ENCODE assay signal across 21 cellular contexts in genomic region chr15:26623071-26623470, GRCh38.
"Had no signal": no experiment of that assay in that cellular context is flagged by ENCODE, and none has a peak within 500 bp of the region (broad histone marks: within the 10 kb centered on the region; RNA-seq: fewer than 3 reads in every experiment).

No MANE protein-coding gene starts in this region.

- H3K27ac ChIP-seq: adrenal gland, breast epithelium, Peyer's patch, RWPE1 had no signal

- H3K36me3 ChIP-seq: adrenal gland, breast epithelium, Peyer's patch had no signal

- H3K4me1 ChIP-seq: adrenal gland, breast epithelium, Peyer's patch had no signal

- H3K27me3 ChIP-seq: adrenal gland, breast epithelium, Peyer's patch had no signal

- H3K4me1 Mint-ChIP-seq: activated CD4-positive, alpha-beta memory T cell treated with anti-CD3 and anti-CD28 coated beads, Interleukin-2, amount 10 ng/mL, durations not matched to agents 7 days and 5 days; activated CD4-positive, alpha-beta T cell treated with anti-CD3 and anti-CD28 coated beads, Interleukin-2, amount 10 ng/mL, durations not matched to agents 7 days and 5 days; activated naive CD8-positive, alpha-beta T cell treated with anti-CD3 and anti-CD28 coated beads, Interleukin-2, amount 10 ng/mL, durations not matched to agents 7 days and 5 days had no signal

- H3K9me3 ChIP-seq: adrenal gland, Peyer's patch had no signal

- H3K4me3 ChIP-seq: adrenal gland, breast epithelium, Peyer's patch had no signal

- H3K36me3 Mint-ChIP-seq: activated naive CD8-positive, alpha-beta T cell treated with anti-CD3 and anti-CD28 coated beads, Interleukin-2, amount 10 ng/mL, durations not matched to agents 7 days and 5 days had no signal

- H3K27me3 Mint-ChIP-seq: activated CD4-positive, alpha-beta memory T cell treated with anti-CD3 and anti-CD28 coated beads, Interleukin-2, amount 10 ng/mL, durations not matched to agents 7 days and 5 days; activated CD4-positive, alpha-beta T cell treated with anti-CD3 and anti-CD28 coated beads, Interleukin-2, amount 10 ng/mL, durations not matched to agents 7 days and 5 days; activated naive CD8-positive, alpha-beta T cell treated with anti-CD3 and anti-CD28 coated beads, Interleukin-2, amount 10 ng/mL, durations not matched to agents 7 days and 5 days had no signal

- H3K27ac Mint-ChIP-seq: activated CD4-positive, alpha-beta memory T cell treated with anti-CD3 and anti-CD28 coated beads, Interleukin-2, amount 10 ng/mL, durations not matched to agents 7 days and 5 days; activated CD4-positive, alpha-beta T cell treated with anti-CD3 and anti-CD28 coated beads, Interleukin-2, amount 10 ng/mL, durations not matched to agents 7 days and 5 days; activated naive CD8-positive, alpha-beta T cell treated with anti-CD3 and anti-CD28 coated beads, Interleukin-2, amount 10 ng/mL, durations not matched to agents 7 days and 5 days; activated T-cell treated with anti-CD3 and anti-CD28 coated beads, Interleukin-2, amount 50 U/mL, for 72 hours; activated T-helper 2 cell treated with anti-CD3 and anti-CD28 coated beads, Interferon-gamma antibody, Interleukin-2, Interleukin-4, amounts not matched to agents 10 μg/mL and 5 μg/mL and 100 μg/mL, durations not matched to agents 14 hours and 24 hours and 36 hours; T-helper 1 cell treated with Interleukin-12 subunit alpha and Interleukin-12 subunit beta and Interleukin-4 antibody, amounts not matched to agents 30 μg/mL and 1 μg/mL, for 36 hours had no signal

- H3K4me3 Mint-ChIP-seq: activated CD4-positive, alpha-beta memory T cell treated with anti-CD3 and anti-CD28 coated beads, Interleukin-2, amount 10 ng/mL, durations not matched to agents 7 days and 5 days; activated CD4-positive, alpha-beta T cell treated with anti-CD3 and anti-CD28 coated beads, Interleukin-2, amount 10 ng/mL, durations not matched to agents 7 days and 5 days; activated naive CD8-positive, alpha-beta T cell treated with anti-CD3 and anti-CD28 coated beads, Interleukin-2, amount 10 ng/mL, durations not matched to agents 7 days and 5 days; activated T-cell treated with anti-CD3 and anti-CD28 coated beads, Interleukin-2, amount 50 U/mL, for 72 hours; T-helper 1 cell treated with Interleukin-12 subunit alpha and Interleukin-12 subunit beta and Interleukin-4 antibody, amounts not matched to agents 30 μg/mL and 1 μg/mL, for 36 hours had no signal

- ATAC-seq: activated T-cell treated with anti-CD3 and anti-CD28 coated beads, Interleukin-2, amount 50 U/mL, for 72 hours had no signal

- DNase-seq: activated CD4-positive, alpha-beta memory T cell treated with anti-CD3 and anti-CD28 coated beads, Interleukin-2, amount 10 ng/mL, durations not matched to agents 7 days and 5 days; activated CD4-positive, alpha-beta T cell treated with anti-CD3 and anti-CD28 coated beads, Interleukin-2, amount 10 ng/mL, durations not matched to agents 7 days and 5 days; activated gamma-delta T cell treated with Interleukin-2 at 50 U/mL for 16 hours; activated naive CD4-positive, alpha-beta T cell treated with anti-CD3 and anti-CD28 coated beads, Interleukin-2, amount 50 U/mL, for 16 hours; activated naive CD8-positive, alpha-beta T cell treated with anti-CD3 and anti-CD28 coated beads, Interleukin-2, amount 10 ng/mL, durations not matched to agents 7 days and 5 days; activated T-cell treated with anti-CD3 and anti-CD28 coated beads, Interleukin-2, amount 50 U/mL, for 72 hours; adrenal gland; anterior cingulate cortex; caudate nucleus; NCI-H1105 treated with DMSO at 0.1 percent for 48 hours; NCI-H1436 treated with DMSO at 0.1 percent for 48 hours; NCI-H187; NCI-H2081; NCI-H510A treated with DMSO at 0.1 percent for 48 hours; NCI-H69; Peyer's patch; SHP77 had no signal
